9 cellular contexts compared by ENCODE assay signal in the genomic region with DNA sequence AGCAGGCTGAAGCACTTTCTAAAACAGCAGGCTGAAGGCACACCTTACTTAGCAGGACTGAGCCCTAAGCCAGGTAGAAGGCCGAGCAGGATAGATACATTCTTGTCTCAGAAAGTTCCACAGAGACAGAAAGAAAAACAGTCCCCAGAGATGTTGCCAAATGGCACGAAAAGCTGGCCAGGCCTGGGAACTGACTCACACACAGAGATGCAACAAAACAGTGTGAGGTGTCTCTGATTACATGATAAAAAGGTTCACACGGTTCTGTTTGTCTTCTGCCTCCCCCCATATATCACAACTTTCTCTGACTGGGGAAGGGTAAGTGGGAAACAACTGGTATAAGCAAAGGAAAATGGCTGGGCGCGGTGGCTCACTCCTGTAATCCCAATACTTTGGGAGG. TPM values are rescaled to one million over a fixed set of nuclear protein-coding genes. Genes with fewer than 3 reads are reported as not detected.
DNase-seq lines count a peak whose midpoint lies in the region; ATAC-seq and TF ChIP-seq lines count a peak whose summit lies in the region.
"Had no signal": no experiment of that assay in that cellular context is flagged by ENCODE, and none has a peak within 500 bp of the region (broad histone marks: within the 10 kb centered on the region; RNA-seq: fewer than 3 reads in every experiment).

No MANE protein-coding gene starts in this region.

- CTCF ChIA-PET in Panc1 (lab: Charles Lee): interaction anchor here (0.5 kb wide), 1 partner anchor 25 kb away, joined by 3 read pairs; a partner anchor contains a TSS

- H3K27ac ChIP-seq in Panc1 (ENCODE audit: low read length): peak overlapping the region; percentile 82; the same call in 1 of the 2 replicates
- H3K27ac ChIP-seq in epithelial cell of prostate: peak overlapping the region; percentile 83
- peak overlapping the region; percentile 84 for H3K27ac ChIP-seq in osteoblast (ENCODE audit: low read depth, low read length)

- peaks cover 0 to 2% (median 0%) of the 10 kb centered on the region in 7 donors for H3K9me3 Mint-ChIP-seq in CD14-positive monocyte

- BruUV-seq in Panc1 (replicated peaks; lab: Mats Ljungman, UMichigan): no TSS peak

- in situ Hi-C loops in Panc1 (cut with HindIII; ENCODE audit: low pct_unique_long_range_greater_than_20kb, low sequenced_read_pairs) (no loop called here), KBM-7 (cut with MboI; ENCODE audit: low pct_unique_long_range_greater_than_20kb, low sequenced_read_pairs) (no loop called here)

- ATAC-seq in Panc1: no peak

- DNase-seq in CD14-positive monocyte (ENCODE audit: low spot score) (no peak), Panc1 (ENCODE audit: low read depth, low spot score) (no peak), epithelial cell of prostate (ENCODE audit: low read depth, low spot score) (no peak), osteoblast (ENCODE audit: insufficient read length, low spot score, missing footprints) (peak; percentile 94), KBM-7 (no peak), UCSD-AML1 (lab: John Stamatoyannopoulos, UW; ENCODE audit: unreplicated experiment) (no peak), SKM-1 treated with dmso at 0.1 percent for 144 hours (lab: John Stamatoyannopoulos, UW; ENCODE audit: unreplicated experiment) (no peak), dedifferentiated amniotic fluid mesenchymal stem cell (ENCODE audit: extremely low spot score) (no peak)
- DNase-seq: Peyer's patch had no signal

- H3K36me3 ChIP-seq in Panc1 (ENCODE audit: control insufficient read depth, insufficient read depth, low read length) (no peaks in the 10 kb centered on the region; the same call in 1 of the 2 replicates), osteoblast (ENCODE audit: insufficient read depth, low read length) (peaks cover 30% of the 10 kb centered on the region)

- no peaks in the 10 kb centered on the region for H3K9me3 ChIP-seq in Panc1 (ENCODE audit: control insufficient read depth, insufficient read depth, low read depth, low read length)
- no peaks in the 10 kb centered on the region for H3K9me3 ChIP-seq in osteoblast (ENCODE audit: low read depth, low read length)
- H3K9me3 ChIP-seq: Peyer's patch had no signal

- peak overlapping the region; percentile 85 for H3K4me2 ChIP-seq in osteoblast (ENCODE audit: insufficient read depth, low read length)

- peaks cover 23% of the 10 kb centered on the region for H3K4me1 ChIP-seq in Panc1 (ENCODE audit: control insufficient read depth, insufficient read depth, low read length)
- peaks cover 26% of the 10 kb centered on the region for H3K4me1 ChIP-seq in osteoblast (ENCODE audit: insufficient read depth, low read length)

- peaks cover 5% of the 10 kb centered on the region for H4K20me1 ChIP-seq in osteoblast (ENCODE audit: insufficient read depth, low read length)

- peaks cover 30% of the 10 kb centered on the region for H3K4me1 Mint-ChIP-seq in CD14-positive monocyte

- peaks cover 32 to 42% of the 10 kb centered on the region in 2 donors for H3K36me3 Mint-ChIP-seq in CD14-positive monocyte

- H3K27me3 ChIP-seq in Panc1 (ENCODE audit: control insufficient read depth, insufficient read depth, low read length) (no peaks in the 10 kb centered on the region), osteoblast (ENCODE audit: insufficient read depth, low read length) (no peaks in the 10 kb centered on the region)
- H3K27me3 ChIP-seq: Peyer's patch had no signal

- no peak overlapping the region for H2AFZ ChIP-seq in osteoblast (ENCODE audit: low read length)

- peaks cover 0 to 3% (median 0%) of the 10 kb centered on the region in 3 donors for H3K27me3 Mint-ChIP-seq in CD14-positive monocyte (ENCODE audit: low read depth in 3 of 3)

- H3K4me3 Mint-ChIP-seq in CD14-positive monocyte: peak overlapping the region in 1 of 2 donors; percentile 11

- POLR2A ChIA-PET in Panc1 (lab: Charles Lee): interaction anchor here (0.5 to 0.6 kb wide), 3 partner anchors 115 to 1243 kb away, joined by 3 to 8 read pairs (median 3); no protein-coding TSS in a partner anchor

- H3K4me3 ChIP-seq in Panc1 (ENCODE audit: low read depth in 2 of 2, low read length in 2 of 2) (no peak overlapping the region), osteoblast (ENCODE audit: insufficient read depth, low read length) (peak overlapping the region; percentile 15)

- H3K79me2 ChIP-seq in osteoblast (ENCODE audit: insufficient read depth, low read length): peaks cover 28% of the 10 kb centered on the region

- no peak for TF ChIP-seq CTCF in CD14-positive monocyte (IDR thresholded peaks at IDR 0.05)
- TF ChIP-seq CTCF in Panc1 (IDR thresholded peaks at IDR 0.05): no peak
- TF ChIP-seq CTCF in osteoblast (IDR thresholded peaks at IDR 0.05; ENCODE audit: extremely low read depth, low read depth, low read length): no peak

- intact Hi-C loops in CD14-positive monocyte (cut with micrococcal nuclease) (no loop called here), Panc1 (cut with micrococcal nuclease; ENCODE audit: unreplicated experiment) (no loop called here)

- H3K27ac Mint-ChIP-seq in CD14-positive monocyte: peak overlapping the region in 5 of 7 donors; percentile 30 to 76 (median 58)

RNA-seq across cellular contexts. Expression of a gene that starts 1.7 kb away (rescaled TPM):
- 10 to 100 TPM; 62.4 to 93.3 TPM for polyA plus RNA-seq in CD14-positive monocyte
- total RNA-seq in Panc1 (2021; ENCODE audit: unreplicated experiment): 163 TPM
- 195 TPM for polyA plus RNA-seq in Panc1 (2012; ENCODE audit: insufficient read length)
- total RNA-seq in osteoblast: 31.1 and 38.3 TPM in 2 replicates

RNA-seq across cellular contexts. Expression of a gene that starts 9.2 kb away (rescaled TPM):
- polyA plus RNA-seq in CD14-positive monocyte: 10 to 100 TPM; 28.4 to 53.3 TPM
- 12.7 TPM for total RNA-seq in Panc1 (2021; ENCODE audit: unreplicated experiment)
- polyA plus RNA-seq in Panc1 (2012; ENCODE audit: insufficient read length): 6.7 TPM
- 1.1 and 2.1 TPM in 2 replicates for total RNA-seq in osteoblast

RNA-seq across cellular contexts. Expression of a gene that starts 25.0 kb away (rescaled TPM):
- polyA plus RNA-seq in CD14-positive monocyte: not detected
- total RNA-seq in Panc1 (2021; ENCODE audit: unreplicated experiment): 125 TPM
- polyA plus RNA-seq in Panc1 (2012; ENCODE audit: insufficient read length): 145 TPM
- 21.7 and 22.4 TPM in 2 replicates for total RNA-seq in osteoblast

RNA-seq across cellular contexts. Expression of a gene that starts 43.3 kb away (rescaled TPM):
- polyA plus RNA-seq in CD14-positive monocyte: 1 to 10 TPM; 5.6 to 5.9 TPM
- total RNA-seq in Panc1 (2021; ENCODE audit: unreplicated experiment) (48.6 TPM), osteoblast (22.8 and 23.3 TPM in 2 replicates)
- polyA plus RNA-seq in Panc1 (2012; ENCODE audit: insufficient read length): 51.2 TPM

RNA-seq across cellular contexts. Expression of a gene that starts 51.3 kb away (rescaled TPM):
- 10 to 100 TPM; 27.8 to 36.0 TPM for polyA plus RNA-seq in CD14-positive monocyte
- 165 TPM for total RNA-seq in Panc1 (2021; ENCODE audit: unreplicated experiment)
- polyA plus RNA-seq in Panc1 (2012; ENCODE audit: insufficient read length): 180 TPM
- total RNA-seq in osteoblast: 36.6 and 37.1 TPM in 2 replicates
